ENCODE assay signal across 8 cellular contexts in the genomic region with DNA sequence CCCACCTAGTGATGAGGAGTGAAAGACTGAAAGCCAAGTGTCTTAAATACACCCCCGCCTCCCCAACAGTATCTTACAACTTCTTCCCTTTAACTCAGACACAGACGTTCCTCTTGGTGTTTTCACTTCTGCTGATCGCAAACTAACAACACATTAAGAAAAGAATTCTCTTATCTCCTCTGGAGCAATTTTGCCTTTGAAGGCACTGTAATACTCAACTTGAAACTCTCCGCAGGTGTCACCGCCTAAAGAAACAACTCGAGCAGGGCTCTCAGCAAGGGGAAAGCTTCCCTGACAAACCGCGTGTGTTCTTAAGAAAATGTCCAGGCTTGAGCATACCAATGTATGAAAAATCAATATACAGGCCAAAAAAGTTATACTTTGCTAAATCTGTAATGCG. TPM values are rescaled to one million over a fixed set of nuclear protein-coding genes. Genes with fewer than 3 reads are reported as not detected.
DNase-seq lines count a peak whose midpoint lies in the region; ATAC-seq and TF ChIP-seq lines count a peak whose summit lies in the region.

No MANE protein-coding gene starts in this region.

- ATAC-seq in HG02610 (IDR thresholded peaks at IDR 0.05; ENCODE audit: unreplicated experiment) = peak; percentile 75
- no peak for ATAC-seq in gastroesophageal sphincter

- H3K36me3 ChIP-seq in ES-I3 (ENCODE audit: insufficient read depth, low read length) = no peaks in the 10 kb centered on the region
- peaks cover 0 to 9% of the 10 kb centered on the region in 2 donors for H3K36me3 ChIP-seq in gastroesophageal sphincter

- H3K27ac Mint-ChIP-seq in T-helper 2 cell treated with Interferon-gamma antibody and Interleukin-4, amounts not matched to agents 5 μg/mL and 100 μg/mL, for 36 hours = no peak overlapping the region
- H3K27ac Mint-ChIP-seq in progenitor cell of endocrine pancreas = peak overlapping the region; percentile 98

- peaks cover 49% of the 10 kb centered on the region for H3K27me3 Mint-ChIP-seq in T-helper 2 cell treated with Interferon-gamma antibody and Interleukin-4, amounts not matched to agents 5 μg/mL and 100 μg/mL, for 36 hours (ENCODE audit: low read depth)
- no peaks in the 10 kb centered on the region for H3K27me3 Mint-ChIP-seq in progenitor cell of endocrine pancreas

- H3K27me3 ChIP-seq in gastroesophageal sphincter = no peaks in the 10 kb centered on the region

- H3K9me3 ChIP-seq in ES-I3 (ENCODE audit: control insufficient read depth, insufficient read depth, low read length) (no peaks in the 10 kb centered on the region), gastroesophageal sphincter (no peaks in the 10 kb centered on the region)

- no peak for TF ChIP-seq POLR2A in gastroesophageal sphincter (IDR thresholded peaks at IDR 0.05)

- H3K4me1 Mint-ChIP-seq in T-helper 2 cell treated with Interferon-gamma antibody and Interleukin-4, amounts not matched to agents 5 μg/mL and 100 μg/mL, for 36 hours (ENCODE audit: low read depth) = peaks cover 7% of the 10 kb centered on the region
- peaks cover 59% of the 10 kb centered on the region for H3K4me1 Mint-ChIP-seq in progenitor cell of endocrine pancreas (ENCODE audit: low read depth)

- peak overlapping the region; percentile 57 to 99 for H3K4me3 ChIP-seq in gastroesophageal sphincter

- H3K4me1 ChIP-seq in ES-I3 (ENCODE audit: insufficient read depth, low read length) = no peaks in the 10 kb centered on the region; the same call in 1 of the 2 replicates
- H3K4me1 ChIP-seq in gastroesophageal sphincter = peaks cover 0 to 57% (median 3%) of the 10 kb centered on the region in 3 donors

- H3K36me3 Mint-ChIP-seq in T-helper 2 cell treated with Interferon-gamma antibody and Interleukin-4, amounts not matched to agents 5 μg/mL and 100 μg/mL, for 36 hours (ENCODE audit: low read depth) = no peaks in the 10 kb centered on the region
- H3K36me3 Mint-ChIP-seq in progenitor cell of endocrine pancreas (ENCODE audit: insufficient read depth) = peaks cover 23% of the 10 kb centered on the region

- no peak for TF ChIP-seq EP300 in gastroesophageal sphincter (IDR thresholded peaks at IDR 0.05)

- H3K4me3 Mint-ChIP-seq in T-helper 2 cell treated with Interferon-gamma antibody and Interleukin-4, amounts not matched to agents 5 μg/mL and 100 μg/mL, for 36 hours = peak overlapping the region; percentile 61
- H3K4me3 Mint-ChIP-seq in progenitor cell of endocrine pancreas (ENCODE audit: low read depth) = peak overlapping the region; percentile 90

- peak; percentile 3 for DNase-seq in T-helper 2 cell treated with Interferon-gamma antibody and Interleukin-4, amounts not matched to agents 5 μg/mL and 100 μg/mL, for 36 hours (ENCODE audit: low spot score)
- DNase-seq in progenitor cell of endocrine pancreas (ENCODE audit: low spot score, unreplicated experiment) (no peak), COLO829 (ENCODE audit: low spot score) (no peak), NCI-H2081 treated with DMSO at 0.1 percent for 48 hours (lab: John Stamatoyannopoulos, UW) (no peak), KG1 (lab: John Stamatoyannopoulos, UW) (no peak)

- no peaks in the 10 kb centered on the region for H3K9me3 Mint-ChIP-seq in T-helper 2 cell treated with Interferon-gamma antibody and Interleukin-4, amounts not matched to agents 5 μg/mL and 100 μg/mL, for 36 hours
- H3K9me3 Mint-ChIP-seq in progenitor cell of endocrine pancreas (ENCODE audit: low read depth) = no peaks in the 10 kb centered on the region

- 3 to 4% methylated on average over 8 to 9 of the region's 9 CpGs for WGBS in gastroesophageal sphincter (ENCODE audit: low coverage in 1 of 2), 2 donors

- H3K27ac ChIP-seq in gastroesophageal sphincter = peak overlapping the region; percentile 77 to 89 (median 88)

- TF ChIP-seq CTCF in gastroesophageal sphincter (IDR thresholded peaks at IDR 0.05) (no peak), progenitor cell of endocrine pancreas (IDR thresholded peaks at IDR 0.05; ENCODE audit: unreplicated experiment) (no peak)

- H3K9ac ChIP-seq in ES-I3 (ENCODE audit: low read depth, low read length) = peak overlapping the region; percentile 53; the same call in 1 of the 2 replicates

RNA-seq across cellular contexts. Expression of gene SEMA3C, which starts 0.4 kb away (rescaled TPM):
- total RNA-seq in gastroesophageal sphincter (100 to 1,000 TPM; 115 to 189 (median 160) TPM), progenitor cell of endocrine pancreas (136 and 137 TPM in 2 replicates)
